8 cellular contexts compared by ENCODE assay signal in the genomic region with DNA sequence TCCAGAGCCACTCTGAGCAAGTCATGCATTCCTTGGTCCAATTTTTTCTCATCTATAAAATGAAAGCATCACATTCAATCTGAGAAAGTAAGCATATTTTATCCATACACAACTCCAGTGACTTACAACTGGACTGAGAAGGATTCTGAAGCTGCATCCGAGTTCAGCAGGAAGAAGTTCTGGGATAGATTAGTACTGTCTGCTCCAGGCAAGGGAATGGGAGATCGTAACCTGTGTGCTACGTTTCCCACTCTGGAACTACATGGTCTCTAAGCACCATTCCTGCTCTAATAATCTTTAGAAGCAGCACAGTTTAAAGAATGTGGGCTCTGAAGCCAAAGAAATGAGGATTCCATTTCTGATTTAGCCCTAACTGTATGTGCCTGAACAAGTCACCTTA.
"Had no signal": no experiment of that assay in that cellular context is flagged by ENCODE, and none has a peak within 500 bp of the region (broad histone marks: within the 10 kb centered on the region; RNA-seq: fewer than 3 reads in every experiment).

No MANE protein-coding gene starts in this region.

- H3K36me3 ChIP-seq: HAP-1 had no signal

- H3K4me2 ChIP-seq: KMS-11 had no signal

- DNase-seq: GM23248, GOT3, H7, IMR-90, Karpas-422, KBM-7 had no signal

- H3K9me3 ChIP-seq: HAP-1 had no signal

- H2AFZ ChIP-seq: GM23248 had no signal

- H3K4me3 ChIP-seq: GM23248, HAP-1 had no signal

- H3K27ac ChIP-seq: GM23248, KMS-11 had no signal

- H3K4me1 ChIP-seq: HAP-1 had no signal

- H3K9ac ChIP-seq: GM23248, KMS-11 had no signal
